ENCODE assay signal across 10 cellular contexts in genomic region chr6:44043036-44043478, GRCh38.
A peak's percentile ranks its signal among the peaks of the same experiment; 100 is the strongest.
DNase-seq lines count a peak whose midpoint lies in the region; ATAC-seq and TF ChIP-seq lines count a peak whose summit lies in the region.
"Had no signal": no experiment of that assay in that cellular context is flagged by ENCODE, and none has a peak within 500 bp of the region (broad histone marks: within the 10 kb centered on the region; RNA-seq: fewer than 3 reads in every experiment).

No MANE protein-coding gene starts in this region.

- H3K36me3 ChIP-seq in KOPT-K1 (ENCODE audit: insufficient read depth, low read length) (no peaks in the 10 kb centered on the region), body of pancreas (replicated peaks in 1 of 2; ENCODE audit: insufficient read depth in 1 of 2, low read depth in 2 of 2) (no peaks in the 10 kb centered on the region), lower lobe of right lung (no peaks in the 10 kb centered on the region), upper lobe of right lung (no peaks in the 10 kb centered on the region)
- H3K36me3 ChIP-seq: adrenal gland, WERI-Rb-1 had no signal

- 52 to 77% methylated on average over 1 of the region's 1 CpG for WGBS in body of pancreas, 2 donors

- ATAC-seq in body of pancreas, result peak; percentile 34
- no peak for ATAC-seq in lower lobe of right lung
- no peak for ATAC-seq in upper lobe of right lung

- H3K27ac ChIP-seq in KOPT-K1 (ENCODE audit: low read depth, low read length, poor library complexity, severe bottlenecking) (peak overlapping the region; percentile 48), body of pancreas (no peak overlapping the region), lower lobe of right lung (no peak overlapping the region), upper lobe of right lung (no peak overlapping the region)
- H3K27ac ChIP-seq: WERI-Rb-1 had no signal

- no peak for TF ChIP-seq CTCF in body of pancreas (IDR thresholded peaks at IDR 0.05)
- TF ChIP-seq CTCF in lower lobe of right lung (IDR thresholded peaks at IDR 0.05), result no peak
- no peak for TF ChIP-seq CTCF in upper lobe of right lung (IDR thresholded peaks at IDR 0.05)

- intact Hi-C loops in body of pancreas (cut with DNase I) (no loop called here), lower lobe of right lung (cut with DNase I) (no loop called here), upper lobe of right lung (cut with DNase I) (no loop called here)

- H3K27me3 ChIP-seq in body of pancreas, result no peaks in the 10 kb centered on the region
- no peaks in the 10 kb centered on the region for H3K27me3 ChIP-seq in lower lobe of right lung (ENCODE audit: low read depth)
- no peaks in the 10 kb centered on the region for H3K27me3 ChIP-seq in upper lobe of right lung
- H3K27me3 ChIP-seq: adrenal gland had no signal

- H3K9me3 ChIP-seq in KOPT-K1 (ENCODE audit: insufficient read depth, low read length, poor library complexity, severe bottlenecking) (no peaks in the 10 kb centered on the region), body of pancreas (no peaks in the 10 kb centered on the region), lower lobe of right lung (no peaks in the 10 kb centered on the region), upper lobe of right lung (no peaks in the 10 kb centered on the region)
- H3K9me3 ChIP-seq: adrenal gland had no signal

- no peak for TF ChIP-seq POLR2A in body of pancreas (IDR thresholded peaks at IDR 0.05)

- H3K4me1 ChIP-seq in body of pancreas (peaks cover 13% of the 10 kb centered on the region), lower lobe of right lung (no peaks in the 10 kb centered on the region), upper lobe of right lung (no peaks in the 10 kb centered on the region)

- peak; percentile 64 for DNase-seq in AG08395 (ENCODE audit: low spot score)
- no peak for DNase-seq in body of pancreas
- DNase-seq in lower lobe of right lung, result peak; percentile 5
- DNase-seq in activated CD4-positive, CD25-positive, alpha-beta regulatory T cell treated with anti-CD3 and anti-CD28 coated beads, Interleukin-2, amount 50 U/mL, for 72 hours, result no peak
- DNase-seq in GOT3 (lab: John Stamatoyannopoulos, UW), result no peak
- DNase-seq in effector CD8-positive, alpha-beta T cell (lab: John Stamatoyannopoulos, UW), result no peak
- no peak for DNase-seq in upper lobe of right lung
- DNase-seq: WERI-Rb-1 had no signal

- no peak overlapping the region for H3K4me3 ChIP-seq in body of pancreas
- H3K4me3 ChIP-seq in lower lobe of right lung, result no peak overlapping the region
- no peak overlapping the region for H3K4me3 ChIP-seq in upper lobe of right lung
- H3K4me3 ChIP-seq: adrenal gland had no signal

Comparison
In these comparisons a context has a peak if more than half of its experiments do, and no peak if none do; other contexts are left out.
1. DNase-seq: peak in AG08395 (single experiment) and lower lobe of right lung (single experiment); none in body of pancreas (0 of 4), activated CD4-positive, CD25-positive, alpha-beta regulatory T cell treated with anti-CD3 and anti-CD28 coated beads, Interleukin-2, amount 50 U/mL, for 72 hours (single experiment), GOT3 (single experiment), effector CD8-positive, alpha-beta T cell (single experiment) and upper lobe of right lung (single experiment).